In genomic region chr12:124745891-124746570, GRCh38 we compare ENCODE assay signal across 1 cellular context.
TF ChIP-seq lines count a peak whose summit lies in the region.

No MANE protein-coding gene starts in this region.

TF ChIP-seq in HepG2, 621 proteins besides CTCF, POLR2A, EP300 and RAD21 (continued from another document and continues in another):
- TF ChIP-seq ATF3 (CRISPR knock-in tag; IDR thresholded peaks at IDR 0.05) = no peak
- TF ChIP-seq PAWR (CRISPR knock-in tag; IDR thresholded peaks at IDR 0.05; ENCODE audit: borderline replicate concordance) = no peak
- TF ChIP-seq FOXO1 (CRISPR knock-in tag; IDR thresholded peaks at IDR 0.05) = peak; percentile 47; the same call in 1 of the 2 replicates
- no peak for TF ChIP-seq ZNF878 (CRISPR knock-in tag; IDR thresholded peaks at IDR 0.05)
- no peak for TF ChIP-seq CBX2 (IDR thresholded peaks at IDR 0.05; ENCODE audit: low read depth, low read length)
- TF ChIP-seq CBX2 (CRISPR knock-in tag; IDR thresholded peaks at IDR 0.05; ENCODE audit: low read depth) = no peak
- no peak for TF ChIP-seq ZNF780A (CRISPR knock-in tag; IDR thresholded peaks at IDR 0.05)
- TF ChIP-seq ZNF335 (CRISPR knock-in tag; IDR thresholded peaks at IDR 0.05) = no peak
- TF ChIP-seq, protein P1, sequence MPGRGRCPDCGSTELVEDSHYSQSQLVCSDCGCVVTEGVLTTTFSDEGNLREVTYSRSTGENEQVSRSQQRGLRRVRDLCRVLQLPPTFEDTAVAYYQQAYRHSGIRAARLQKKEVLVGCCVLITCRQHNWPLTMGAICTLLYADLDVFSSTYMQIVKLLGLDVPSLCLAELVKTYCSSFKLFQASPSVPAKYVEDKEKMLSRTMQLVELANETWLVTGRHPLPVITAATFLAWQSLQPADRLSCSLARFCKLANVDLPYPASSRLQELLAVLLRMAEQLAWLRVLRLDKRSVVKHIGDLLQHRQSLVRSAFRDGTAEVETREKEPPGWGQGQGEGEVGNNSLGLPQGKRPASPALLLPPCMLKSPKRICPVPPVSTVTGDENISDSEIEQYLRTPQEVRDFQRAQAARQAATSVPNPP (CRISPR knock-in tag; IDR thresholded peaks at IDR 0.05) = no peak
- TF ChIP-seq GATAD1 (CRISPR knock-in tag; IDR thresholded peaks at IDR 0.05) = no peak
- no peak for TF ChIP-seq ZNF781 (CRISPR knock-in tag; IDR thresholded peaks at IDR 0.05; ENCODE audit: borderline replicate concordance, not compliant biosample characterization)
- TF ChIP-seq, protein P2, sequence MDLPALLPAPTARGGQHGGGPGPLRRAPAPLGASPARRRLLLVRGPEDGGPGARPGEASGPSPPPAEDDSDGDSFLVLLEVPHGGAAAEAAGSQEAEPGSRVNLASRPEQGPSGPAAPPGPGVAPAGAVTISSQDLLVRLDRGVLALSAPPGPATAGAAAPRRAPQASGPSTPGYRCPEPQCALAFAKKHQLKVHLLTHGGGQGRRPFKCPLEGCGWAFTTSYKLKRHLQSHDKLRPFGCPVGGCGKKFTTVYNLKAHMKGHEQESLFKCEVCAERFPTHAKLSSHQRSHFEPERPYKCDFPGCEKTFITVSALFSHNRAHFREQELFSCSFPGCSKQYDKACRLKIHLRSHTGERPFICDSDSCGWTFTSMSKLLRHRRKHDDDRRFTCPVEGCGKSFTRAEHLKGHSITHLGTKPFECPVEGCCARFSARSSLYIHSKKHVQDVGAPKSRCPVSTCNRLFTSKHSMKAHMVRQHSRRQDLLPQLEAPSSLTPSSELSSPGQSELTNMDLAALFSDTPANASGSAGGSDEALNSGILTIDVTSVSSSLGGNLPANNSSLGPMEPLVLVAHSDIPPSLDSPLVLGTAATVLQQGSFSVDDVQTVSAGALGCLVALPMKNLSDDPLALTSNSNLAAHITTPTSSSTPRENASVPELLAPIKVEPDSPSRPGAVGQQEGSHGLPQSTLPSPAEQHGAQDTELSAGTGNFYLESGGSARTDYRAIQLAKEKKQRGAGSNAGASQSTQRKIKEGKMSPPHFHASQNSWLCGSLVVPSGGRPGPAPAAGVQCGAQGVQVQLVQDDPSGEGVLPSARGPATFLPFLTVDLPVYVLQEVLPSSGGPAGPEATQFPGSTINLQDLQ (CRISPR knock-in tag; IDR thresholded peaks at IDR 0.05) = no peak
- peak; percentile 80 for TF ChIP-seq TEAD3 (CRISPR knock-in tag; optimal IDR thresholded peaks at IDR 0.05; ENCODE audit: borderline replicate concordance)
- no peak for TF ChIP-seq TOE1 (CRISPR knock-in tag; IDR thresholded peaks at IDR 0.05)
- no peak for TF ChIP-seq RBAK (CRISPR knock-in tag; IDR thresholded peaks at IDR 0.05)
- peak; percentile 66; the same call in 1 of the 2 replicates for TF ChIP-seq ZNF292 (CRISPR knock-in tag; IDR thresholded peaks at IDR 0.05; ENCODE audit: borderline replicate concordance, low read depth)
- TF ChIP-seq, protein P3, sequence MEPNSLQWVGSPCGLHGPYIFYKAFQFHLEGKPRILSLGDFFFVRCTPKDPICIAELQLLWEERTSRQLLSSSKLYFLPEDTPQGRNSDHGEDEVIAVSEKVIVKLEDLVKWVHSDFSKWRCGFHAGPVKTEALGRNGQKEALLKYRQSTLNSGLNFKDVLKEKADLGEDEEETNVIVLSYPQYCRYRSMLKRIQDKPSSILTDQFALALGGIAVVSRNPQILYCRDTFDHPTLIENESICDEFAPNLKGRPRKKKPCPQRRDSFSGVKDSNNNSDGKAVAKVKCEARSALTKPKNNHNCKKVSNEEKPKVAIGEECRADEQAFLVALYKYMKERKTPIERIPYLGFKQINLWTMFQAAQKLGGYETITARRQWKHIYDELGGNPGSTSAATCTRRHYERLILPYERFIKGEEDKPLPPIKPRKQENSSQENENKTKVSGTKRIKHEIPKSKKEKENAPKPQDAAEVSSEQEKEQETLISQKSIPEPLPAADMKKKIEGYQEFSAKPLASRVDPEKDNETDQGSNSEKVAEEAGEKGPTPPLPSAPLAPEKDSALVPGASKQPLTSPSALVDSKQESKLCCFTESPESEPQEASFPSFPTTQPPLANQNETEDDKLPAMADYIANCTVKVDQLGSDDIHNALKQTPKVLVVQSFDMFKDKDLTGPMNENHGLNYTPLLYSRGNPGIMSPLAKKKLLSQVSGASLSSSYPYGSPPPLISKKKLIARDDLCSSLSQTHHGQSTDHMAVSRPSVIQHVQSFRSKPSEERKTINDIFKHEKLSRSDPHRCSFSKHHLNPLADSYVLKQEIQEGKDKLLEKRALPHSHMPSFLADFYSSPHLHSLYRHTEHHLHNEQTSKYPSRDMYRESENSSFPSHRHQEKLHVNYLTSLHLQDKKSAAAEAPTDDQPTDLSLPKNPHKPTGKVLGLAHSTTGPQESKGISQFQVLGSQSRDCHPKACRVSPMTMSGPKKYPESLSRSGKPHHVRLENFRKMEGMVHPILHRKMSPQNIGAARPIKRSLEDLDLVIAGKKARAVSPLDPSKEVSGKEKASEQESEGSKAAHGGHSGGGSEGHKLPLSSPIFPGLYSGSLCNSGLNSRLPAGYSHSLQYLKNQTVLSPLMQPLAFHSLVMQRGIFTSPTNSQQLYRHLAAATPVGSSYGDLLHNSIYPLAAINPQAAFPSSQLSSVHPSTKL (CRISPR knock-in tag; IDR thresholded peaks at IDR 0.05) = peak; percentile 64; the same call in 1 of the 2 replicates
- TF ChIP-seq, protein P4, sequence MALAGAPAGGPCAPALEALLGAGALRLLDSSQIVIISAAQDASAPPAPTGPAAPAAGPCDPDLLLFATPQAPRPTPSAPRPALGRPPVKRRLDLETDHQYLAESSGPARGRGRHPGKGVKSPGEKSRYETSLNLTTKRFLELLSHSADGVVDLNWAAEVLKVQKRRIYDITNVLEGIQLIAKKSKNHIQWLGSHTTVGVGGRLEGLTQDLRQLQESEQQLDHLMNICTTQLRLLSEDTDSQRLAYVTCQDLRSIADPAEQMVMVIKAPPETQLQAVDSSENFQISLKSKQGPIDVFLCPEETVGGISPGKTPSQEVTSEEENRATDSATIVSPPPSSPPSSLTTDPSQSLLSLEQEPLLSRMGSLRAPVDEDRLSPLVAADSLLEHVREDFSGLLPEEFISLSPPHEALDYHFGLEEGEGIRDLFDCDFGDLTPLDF (CRISPR knock-in tag; IDR thresholded peaks at IDR 0.05) = no peak
- no peak for TF ChIP-seq SP1 (IDR thresholded peaks at IDR 0.05)
- 0 out of 2 replicates have a peak, but pooled peaks have one; percentile 7 for TF ChIP-seq SP1 (CRISPR knock-in tag; IDR thresholded peaks at IDR 0.05)
- no peak for TF ChIP-seq PITX1 (CRISPR knock-in tag; IDR thresholded peaks at IDR 0.05)
- no peak for TF ChIP-seq KLF11 (CRISPR knock-in tag; IDR thresholded peaks at IDR 0.05)
- TF ChIP-seq ZNF672 (CRISPR knock-in tag; IDR thresholded peaks at IDR 0.05) = no peak
- TF ChIP-seq, protein P5, sequence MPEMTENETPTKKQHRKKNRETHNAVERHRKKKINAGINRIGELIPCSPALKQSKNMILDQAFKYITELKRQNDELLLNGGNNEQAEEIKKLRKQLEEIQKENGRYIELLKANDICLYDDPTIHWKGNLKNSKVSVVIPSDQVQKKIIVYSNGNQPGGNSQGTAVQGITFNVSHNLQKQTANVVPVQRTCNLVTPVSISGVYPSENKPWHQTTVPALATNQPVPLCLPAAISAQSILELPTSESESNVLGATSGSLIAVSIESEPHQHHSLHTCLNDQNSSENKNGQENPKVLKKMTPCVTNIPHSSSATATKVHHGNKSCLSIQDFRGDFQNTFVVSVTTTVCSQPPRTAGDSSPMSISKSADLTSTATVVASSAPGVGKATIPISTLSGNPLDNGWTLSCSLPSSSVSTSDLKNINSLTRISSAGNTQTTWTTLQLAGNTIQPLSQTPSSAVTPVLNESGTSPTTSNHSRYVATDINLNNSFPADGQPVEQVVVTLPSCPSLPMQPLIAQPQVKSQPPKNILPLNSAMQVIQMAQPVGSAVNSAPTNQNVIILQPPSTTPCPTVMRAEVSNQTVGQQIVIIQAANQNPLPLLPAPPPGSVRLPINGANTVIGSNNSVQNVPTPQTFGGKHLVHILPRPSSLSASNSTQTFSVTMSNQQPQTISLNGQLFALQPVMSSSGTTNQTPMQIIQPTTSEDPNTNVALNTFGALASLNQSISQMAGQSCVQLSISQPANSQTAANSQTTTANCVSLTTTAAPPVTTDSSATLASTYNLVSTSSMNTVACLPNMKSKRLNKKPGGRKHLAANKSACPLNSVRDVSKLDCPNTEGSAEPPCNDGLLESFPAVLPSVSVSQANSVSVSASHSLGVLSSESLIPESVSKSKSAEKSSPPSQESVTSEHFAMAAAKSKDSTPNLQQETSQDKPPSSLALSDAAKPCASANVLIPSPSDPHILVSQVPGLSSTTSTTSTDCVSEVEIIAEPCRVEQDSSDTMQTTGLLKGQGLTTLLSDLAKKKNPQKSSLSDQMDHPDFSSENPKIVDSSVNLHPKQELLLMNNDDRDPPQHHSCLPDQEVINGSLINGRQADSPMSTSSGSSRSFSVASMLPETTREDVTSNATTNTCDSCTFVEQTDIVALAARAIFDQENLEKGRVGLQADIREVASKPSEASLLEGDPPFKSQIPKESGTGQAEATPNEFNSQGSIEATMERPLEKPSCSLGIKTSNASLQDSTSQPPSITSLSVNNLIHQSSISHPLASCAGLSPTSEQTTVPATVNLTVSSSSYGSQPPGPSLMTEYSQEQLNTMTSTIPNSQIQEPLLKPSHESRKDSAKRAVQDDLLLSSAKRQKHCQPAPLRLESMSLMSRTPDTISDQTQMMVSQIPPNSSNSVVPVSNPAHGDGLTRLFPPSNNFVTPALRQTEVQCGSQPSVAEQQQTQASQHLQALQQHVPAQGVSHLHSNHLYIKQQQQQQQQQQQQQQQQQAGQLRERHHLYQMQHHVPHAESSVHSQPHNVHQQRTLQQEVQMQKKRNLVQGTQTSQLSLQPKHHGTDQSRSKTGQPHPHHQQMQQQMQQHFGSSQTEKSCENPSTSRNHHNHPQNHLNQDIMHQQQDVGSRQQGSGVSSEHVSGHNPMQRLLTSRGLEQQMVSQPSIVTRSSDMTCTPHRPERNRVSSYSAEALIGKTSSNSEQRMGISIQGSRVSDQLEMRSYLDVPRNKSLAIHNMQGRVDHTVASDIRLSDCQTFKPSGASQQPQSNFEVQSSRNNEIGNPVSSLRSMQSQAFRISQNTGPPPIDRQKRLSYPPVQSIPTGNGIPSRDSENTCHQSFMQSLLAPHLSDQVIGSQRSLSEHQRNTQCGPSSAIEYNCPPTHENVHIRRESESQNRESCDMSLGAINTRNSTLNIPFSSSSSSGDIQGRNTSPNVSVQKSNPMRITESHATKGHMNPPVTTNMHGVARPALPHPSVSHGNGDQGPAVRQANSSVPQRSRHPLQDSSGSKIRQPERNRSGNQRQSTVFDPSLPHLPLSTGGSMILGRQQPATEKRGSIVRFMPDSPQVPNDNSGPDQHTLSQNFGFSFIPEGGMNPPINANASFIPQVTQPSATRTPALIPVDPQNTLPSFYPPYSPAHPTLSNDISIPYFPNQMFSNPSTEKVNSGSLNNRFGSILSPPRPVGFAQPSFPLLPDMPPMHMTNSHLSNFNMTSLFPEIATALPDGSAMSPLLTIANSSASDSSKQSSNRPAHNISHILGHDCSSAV (CRISPR knock-in tag; IDR thresholded peaks at IDR 0.05; ENCODE audit: borderline replicate concordance) = no peak
- TF ChIP-seq KLF9 (CRISPR knock-in tag; IDR thresholded peaks at IDR 0.05; ENCODE audit: low read depth) = no peak
- peak; percentile 99 for TF ChIP-seq ZNF768 (CRISPR knock-in tag; IDR thresholded peaks at IDR 0.05)
- no peak for TF ChIP-seq NR2F1 (CRISPR knock-in tag; IDR thresholded peaks at IDR 0.05)
- no peak for TF ChIP-seq ZNF644 (CRISPR knock-in tag; IDR thresholded peaks at IDR 0.05; ENCODE audit: low read depth)
- TF ChIP-seq ZNF773 (CRISPR knock-in tag; IDR thresholded peaks at IDR 0.05; ENCODE audit: borderline replicate concordance) = no peak
- TF ChIP-seq, protein P6, sequence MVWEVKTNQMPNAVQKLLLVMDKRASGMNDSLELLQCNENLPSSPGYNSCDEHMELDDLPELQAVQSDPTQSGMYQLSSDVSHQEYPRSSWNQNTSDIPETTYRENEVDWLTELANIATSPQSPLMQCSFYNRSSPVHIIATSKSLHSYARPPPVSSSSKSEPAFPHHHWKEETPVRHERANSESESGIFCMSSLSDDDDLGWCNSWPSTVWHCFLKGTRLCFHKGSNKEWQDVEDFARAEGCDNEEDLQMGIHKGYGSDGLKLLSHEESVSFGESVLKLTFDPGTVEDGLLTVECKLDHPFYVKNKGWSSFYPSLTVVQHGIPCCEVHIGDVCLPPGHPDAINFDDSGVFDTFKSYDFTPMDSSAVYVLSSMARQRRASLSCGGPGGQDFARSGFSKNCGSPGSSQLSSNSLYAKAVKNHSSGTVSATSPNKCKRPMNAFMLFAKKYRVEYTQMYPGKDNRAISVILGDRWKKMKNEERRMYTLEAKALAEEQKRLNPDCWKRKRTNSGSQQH (CRISPR knock-in tag; IDR thresholded peaks at IDR 0.05; ENCODE audit: low read depth) = no peak
- peak; percentile 48 for TF ChIP-seq XRCC5 (optimal IDR thresholded peaks at IDR 0.05; ENCODE audit: low read length)
- TF ChIP-seq SKI (IDR thresholded peaks at IDR 0.05; ENCODE audit: partially characterized antibody) = no peak
- TF ChIP-seq GPBP1L1 (CRISPR knock-in tag; IDR thresholded peaks at IDR 0.05) = no peak
- TF ChIP-seq ZNF549 (CRISPR knock-in tag; IDR thresholded peaks at IDR 0.05) = no peak
- TF ChIP-seq RFX5 (IDR thresholded peaks at IDR 0.05; ENCODE audit: low read depth, low read length) = no peak
- no peak for TF ChIP-seq KDM5A (IDR thresholded peaks at IDR 0.05; ENCODE audit: borderline replicate concordance, low read length)
- TF ChIP-seq CERS6 (CRISPR knock-in tag; IDR thresholded peaks at IDR 0.05) = no peak
